18 cellular contexts compared by ENCODE assay signal in the genomic region with DNA sequence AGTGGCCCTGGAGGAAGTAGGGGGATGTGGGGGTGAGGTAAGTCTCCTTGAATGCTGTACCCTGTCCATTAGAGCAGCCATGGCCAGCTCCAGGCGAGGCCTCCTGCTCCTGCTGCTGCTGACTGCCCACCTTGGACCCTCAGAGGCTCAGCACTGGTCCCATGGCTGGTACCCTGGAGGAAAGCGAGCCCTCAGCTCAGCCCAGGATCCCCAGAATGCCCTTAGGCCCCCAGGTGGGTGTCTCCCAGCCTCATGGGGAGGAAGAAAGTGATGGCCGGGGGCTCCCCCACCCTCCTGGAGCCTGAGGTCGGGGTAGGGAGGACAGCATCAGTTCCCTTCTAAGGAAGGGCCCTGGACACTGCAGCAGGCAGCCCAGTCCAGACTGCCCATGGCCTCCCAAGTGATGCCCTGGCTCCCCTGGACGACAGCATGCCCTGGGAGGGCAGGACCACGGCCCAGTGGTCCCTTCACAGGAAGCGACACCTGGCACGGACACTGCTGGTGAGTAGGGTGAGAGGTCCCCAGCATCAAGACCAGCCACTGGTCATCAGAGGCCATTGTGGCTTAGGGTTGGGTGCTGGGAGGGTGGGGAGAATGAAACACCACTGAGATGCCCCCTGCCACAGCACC. TPM values are rescaled to one million over a fixed set of nuclear protein-coding genes. Genes with fewer than 3 reads are reported as not detected.
A peak's percentile ranks its signal among the peaks of the same experiment; 100 is the strongest.
DNase-seq lines count a peak whose midpoint lies in the region; ATAC-seq and TF ChIP-seq lines count a peak whose summit lies in the region.
"Had no signal": no experiment of that assay in that cellular context is flagged by ENCODE, and none has a peak within 500 bp of the region (broad histone marks: within the 10 kb centered on the region; RNA-seq: fewer than 3 reads in every experiment).

No MANE protein-coding gene starts in this region.

- H2AK5ac ChIP-seq in mesendoderm (ENCODE audit: low read length), result no peak overlapping the region

- H3K27ac ChIP-seq in right cardiac atrium (ENCODE audit: low read length) (peak overlapping the region; percentile 74), VCaP (peak overlapping the region; percentile 96), mesendoderm (ENCODE audit: low read depth, low read length) (no peak overlapping the region), upper lobe of right lung (peak overlapping the region; percentile 90), coronary artery (peak overlapping the region in 1 of 2 donors; percentile 94)

- peak overlapping the region; percentile 94 for H3K23ac ChIP-seq in mesendoderm (ENCODE audit: low read length)

- H3K79me2 ChIP-seq in mesendoderm (ENCODE audit: control insufficient read depth, insufficient read depth, low read length), result peaks cover 10% of the 10 kb centered on the region

- no peak overlapping the region for H4K5ac ChIP-seq in mesendoderm (ENCODE audit: low read length)

- ATAC-seq in right cardiac atrium (no peak), left ventricle myocardium superior (no peak), upper lobe of right lung (no peak)

- H2BK5ac ChIP-seq in mesendoderm (ENCODE audit: low read length), result no peak overlapping the region

- H3K4me3 ChIP-seq in right cardiac atrium (ENCODE audit: low read length), result no peak overlapping the region
- H3K4me3 ChIP-seq in mesendoderm (ENCODE audit: low read length), result no peak overlapping the region
- H3K4me3 ChIP-seq in upper lobe of right lung, result no peak overlapping the region
- no peak overlapping the region for H3K4me3 ChIP-seq in coronary artery

- H3K36me3 ChIP-seq in mesendoderm (ENCODE audit: control insufficient read depth, insufficient read depth, low read length) (peaks cover 11% of the 10 kb centered on the region), upper lobe of right lung (peaks cover 31% of the 10 kb centered on the region)

- H3K27me3 ChIP-seq in right cardiac atrium (ENCODE audit: control insufficient read depth, insufficient read depth) (no peaks in the 10 kb centered on the region), mesendoderm (ENCODE audit: insufficient read depth, low read length, poor library complexity) (no peaks in the 10 kb centered on the region), upper lobe of right lung (no peaks in the 10 kb centered on the region)
- H3K27me3 ChIP-seq: Peyer's patch had no signal

- peaks cover 12% of the 10 kb centered on the region for H3K79me1 ChIP-seq in mesendoderm (ENCODE audit: low read length)

- H2BK120ac ChIP-seq in mesendoderm (ENCODE audit: low read depth, low read length), result no peak overlapping the region

- TF ChIP-seq CTCF in VCaP (conservative IDR thresholded peaks at IDR 0.05), result no peak
- no peak for TF ChIP-seq CTCF in upper lobe of right lung (IDR thresholded peaks at IDR 0.05)
- TF ChIP-seq CTCF in coronary artery (IDR thresholded peaks at IDR 0.05), result no peak

- no peak overlapping the region for H3K4ac ChIP-seq in mesendoderm (ENCODE audit: low read depth, low read length)

- no peak overlapping the region for H3K18ac ChIP-seq in mesendoderm (ENCODE audit: low read length)

- no peak overlapping the region for H3K4me2 ChIP-seq in mesendoderm (ENCODE audit: low read length)

- H3K9me3 ChIP-seq in right cardiac atrium (ENCODE audit: control insufficient read depth, low read length) (no peaks in the 10 kb centered on the region), upper lobe of right lung (no peaks in the 10 kb centered on the region)
- H3K9me3 ChIP-seq: Peyer's patch had no signal

- WGBS in right cardiac atrium, result 94% methylated on average over 8 of the region's 8 CpGs
- no CpG with 5 or more reads among the region's 8 CpGs for WGBS in mesendoderm (ENCODE audit: extremely low coverage, insufficient coverage, low lambda C conversion rate)

- H3K4me1 ChIP-seq in right cardiac atrium (ENCODE audit: control insufficient read depth, insufficient read depth, low read length) (peaks cover 2% of the 10 kb centered on the region), mesendoderm (ENCODE audit: control insufficient read depth, low read depth, low read length) (peaks cover 3% of the 10 kb centered on the region), upper lobe of right lung (peaks cover 15% of the 10 kb centered on the region)

- intact Hi-C loops in right cardiac atrium (cut with DNase I) (no loop called here), left ventricle myocardium superior (cut with micrococcal nuclease) (no loop called here), upper lobe of right lung (cut with DNase I) (no loop called here)

- H4K8ac ChIP-seq in mesendoderm (ENCODE audit: low read depth, low read length), result no peak overlapping the region

- H2BK15ac ChIP-seq in mesendoderm (replicated peaks; ENCODE audit: low read depth), result no peak overlapping the region

- H3K56ac ChIP-seq in mesendoderm (ENCODE audit: low read length), result no peak overlapping the region

- DNase-seq in right cardiac atrium, result peak in 2 of 3 donors; percentile 57 to 67
- no peak for DNase-seq in left ventricle myocardium superior
- DNase-seq in mesendoderm, result no peak
- no peak for DNase-seq in upper lobe of right lung
- DNase-seq in SHP77 treated with DMSO at 0.1 percent for 48 hours (lab: John Stamatoyannopoulos, UW), result no peak
- DNase-seq in effector CD4-positive, alpha-beta T cell, result no peak
- no peak for DNase-seq in coronary artery (ENCODE audit: low spot score)
- DNase-seq: COR-L47, dermis blood vessel endothelial cell, H7, Kasumi-1, NCI-H345, Peyer's patch, WERI-Rb-1 had no signal

- H3K9ac ChIP-seq in mesendoderm (ENCODE audit: low read length), result no peak overlapping the region

RNA-seq across cellular contexts. Expression of a gene that starts 1.0 kb away (rescaled TPM):
- total RNA-seq in right cardiac atrium (1 to 10 TPM in 1 of 4 donors, under 1 TPM in 1, not detected in 2; 0.79 to 1.5 TPM), left ventricle myocardium superior (not detected), upper lobe of right lung (not detected)
- 0.75 TPM for polyA plus RNA-seq in right cardiac atrium
- polyA plus RNA-seq in mesendoderm (2013, experiment 1 of 2), result 0.20 TPM
- not detected for polyA plus RNA-seq in mesendoderm (2013, experiment 2 of 2)
- total RNA-seq: dermis blood vessel endothelial cell, frontal cortex, H7, Peyer's patch, urinary bladder had no signal
- polyA plus RNA-seq: urinary bladder had no signal

RNA-seq across cellular contexts. Expression of a gene that starts 1.4 kb away (rescaled TPM):
- total RNA-seq in right cardiac atrium (10 to 100 TPM; 31.5 to 48.2 (median 43.3) TPM), left ventricle myocardium superior (57.5 TPM), upper lobe of right lung (32.0 TPM)
- polyA plus RNA-seq in right cardiac atrium, result 69.9 TPM
- polyA plus RNA-seq in mesendoderm (2013, experiment 1 of 2), result 66.1 TPM
- polyA plus RNA-seq in mesendoderm (2013, experiment 2 of 2), result 66.6 TPM

RNA-seq across cellular contexts. Expression of a gene that starts 27.0 kb away (rescaled TPM):
- total RNA-seq in right cardiac atrium (under 1 TPM in 1 of 4 donors, not detected in 3; 0.50 TPM), left ventricle myocardium superior (not detected), upper lobe of right lung (not detected)
- polyA plus RNA-seq in right cardiac atrium, result not detected
- 0.14 TPM for polyA plus RNA-seq in mesendoderm (2013, experiment 1 of 2)
- 0.25 TPM for polyA plus RNA-seq in mesendoderm (2013, experiment 2 of 2)
- total RNA-seq: activated naive CD4-positive, alpha-beta T cell treated with anti-CD3 and anti-CD28 coated beads, Interleukin-2, amount 50 U/mL, for 72 hours; dermis blood vessel endothelial cell; frontal cortex; urinary bladder had no signal

RNA-seq across cellular contexts. Expression of a gene that starts 40.1 kb away (rescaled TPM):
- total RNA-seq in right cardiac atrium (not detected), left ventricle myocardium superior (not detected), upper lobe of right lung (not detected)
- polyA plus RNA-seq in right cardiac atrium, result not detected
- 0.07 TPM for polyA plus RNA-seq in mesendoderm (2013, experiment 1 of 2)
- 0.13 TPM for polyA plus RNA-seq in mesendoderm (2013, experiment 2 of 2)
- total RNA-seq: dermis blood vessel endothelial cell, frontal cortex, H7, urinary bladder had no signal
- polyA plus RNA-seq: urinary bladder had no signal

Comparison
In these comparisons a context has a peak if more than half of its experiments do, and no peak if none do; other contexts are left out.
1. DNase-seq: peak in right cardiac atrium (2 of 3); none in left ventricle myocardium superior (single experiment), mesendoderm (single experiment), upper lobe of right lung (single experiment), SHP77 treated with DMSO at 0.1 percent for 48 hours (single experiment), effector CD4-positive, alpha-beta T cell (single experiment) and coronary artery (single experiment).